In genomic region chr11:102226702-102227101, GRCh38 we compare ENCODE assay signal across 12 cellular contexts.
DNase-seq lines count a peak whose midpoint lies in the region; ATAC-seq, FAIRE-seq and TF ChIP-seq lines count a peak whose summit lies in the region.
"Had no signal": no experiment of that assay in that cellular context is flagged by ENCODE, and none has a peak within 500 bp of the region (broad histone marks: within the 10 kb centered on the region; RNA-seq: fewer than 3 reads in every experiment).

No MANE protein-coding gene starts in this region.

- H3K27ac ChIP-seq in endodermal cell (ENCODE audit: low read depth, low read length) = no peak overlapping the region
- peak overlapping the region; percentile 50 for H3K27ac ChIP-seq in neural progenitor cell
- no peak overlapping the region for H3K27ac ChIP-seq in gastrocnemius medialis
- H3K27ac ChIP-seq: ovary had no signal

- H3K27me3 ChIP-seq in endodermal cell (ENCODE audit: control insufficient read depth, insufficient read depth, low read length, poor library complexity, severe bottlenecking) (no peaks in the 10 kb centered on the region), neural progenitor cell (no peaks in the 10 kb centered on the region), gastrocnemius medialis (no peaks in the 10 kb centered on the region)
- H3K27me3 ChIP-seq: ovary had no signal

- no peaks in the 10 kb centered on the region for H3K27me3 Mint-ChIP-seq in endodermal cell (ENCODE audit: insufficient read depth)
- H3K27me3 Mint-ChIP-seq in neural progenitor cell (ENCODE audit: insufficient read depth, low read depth) = no peaks in the 10 kb centered on the region

- no peak for ATAC-seq in HG03457 (IDR thresholded peaks at IDR 0.05; ENCODE audit: unreplicated experiment)
- ATAC-seq in gastrocnemius medialis = no peak

- H3K9me3 Mint-ChIP-seq in endodermal cell (no peaks in the 10 kb centered on the region), neural progenitor cell (no peaks in the 10 kb centered on the region)
- H3K9me3 Mint-ChIP-seq: T-helper 2 cell treated with Interferon-gamma antibody and Interleukin-4, amounts not matched to agents 5 μg/mL and 100 μg/mL, for 36 hours had no signal

- intact Hi-C loops in gastrocnemius medialis (cut with DNase I; ENCODE audit: low total_unique reads) = no loop called here

- H3K4me1 Mint-ChIP-seq in endodermal cell (peaks cover 19% of the 10 kb centered on the region), neural progenitor cell (peaks cover 28% of the 10 kb centered on the region)

- H3K4me3 ChIP-seq in endodermal cell (ENCODE audit: low read length) = no peak overlapping the region
- H3K4me3 ChIP-seq in neural progenitor cell = no peak overlapping the region
- H3K4me3 ChIP-seq in gastrocnemius medialis = no peak overlapping the region
- H3K4me3 ChIP-seq: ovary had no signal

- DNase-seq in EH (ENCODE audit: low read depth) (peak; percentile 67), RCC 7860 (ENCODE audit: low spot score) (peak; percentile 51), endodermal cell (no peak), neural progenitor cell (ENCODE audit: low spot score) (no peak), GM19240 (ENCODE audit: insufficient read length, low spot score) (no peak), gastrocnemius medialis (no peak), NCI-H2107 (lab: John Stamatoyannopoulos, UW) (no peak)
- DNase-seq: KBM-7, NCI-H524 treated with DMSO at 0.1 percent for 48 hours, ovary had no signal

- FAIRE-seq in RCC 7860 (lab: Jason Lieb, UNC) = peak; percentile 75

- H3K4me2 ChIP-seq in neural progenitor cell = peak overlapping the region; percentile 29

- H3K4me3 Mint-ChIP-seq in endodermal cell = no peak overlapping the region
- no peak overlapping the region for H3K4me3 Mint-ChIP-seq in neural progenitor cell
- H3K4me3 Mint-ChIP-seq: T-helper 2 cell treated with Interferon-gamma antibody and Interleukin-4, amounts not matched to agents 5 μg/mL and 100 μg/mL, for 36 hours had no signal

- WGBS in endodermal cell (ENCODE audit: insufficient coverage in 1 of 2, insufficient read length in 1 of 2), 2 experiments = 79 to 89% methylated on average over 3 to 7 of the region's 7 CpGs

- H2AFZ ChIP-seq in neural progenitor cell (replicated peaks) = no peak overlapping the region

- H3K36me3 Mint-ChIP-seq in endodermal cell (ENCODE audit: low read depth) = peaks cover 72% of the 10 kb centered on the region
- H3K36me3 Mint-ChIP-seq in neural progenitor cell = peaks cover 50% of the 10 kb centered on the region

- H3K9ac ChIP-seq in endodermal cell (ENCODE audit: extremely low read depth, low read length, poor library complexity, severe bottlenecking) (no peak overlapping the region), neural progenitor cell (no peak overlapping the region)

- peaks cover 4% of the 10 kb centered on the region for H3K4me1 ChIP-seq in endodermal cell (ENCODE audit: control insufficient read depth, insufficient read depth, low read length)
- peaks cover 29% of the 10 kb centered on the region for H3K4me1 ChIP-seq in neural progenitor cell
- H3K4me1 ChIP-seq in gastrocnemius medialis = no peaks in the 10 kb centered on the region

- TF ChIP-seq CTCF in endodermal cell (conservative IDR thresholded peaks at IDR 0.05) = no peak
- no peak for TF ChIP-seq CTCF in neural progenitor cell (IDR thresholded peaks at IDR 0.05)
- no peak for TF ChIP-seq CTCF in gastrocnemius medialis (IDR thresholded peaks at IDR 0.05 in 4 of 5, conservative IDR thresholded peaks at IDR 0.05 in 1 of 5)

- H3K27ac Mint-ChIP-seq in endodermal cell (peak overlapping the region; percentile 83), neural progenitor cell (peak overlapping the region; percentile 85)
- H3K27ac Mint-ChIP-seq: T-helper 2 cell treated with Interferon-gamma antibody and Interleukin-4, amounts not matched to agents 5 μg/mL and 100 μg/mL, for 36 hours had no signal

- no peaks in the 10 kb centered on the region for H3K79me2 ChIP-seq in neural progenitor cell (ENCODE audit: low read depth)

- in situ Hi-C loops in gastrocnemius medialis (cut with MboI; ENCODE audit: low sequenced_read_pairs in 4 of 4) = no loop called here

- H3K9me3 ChIP-seq in endodermal cell (ENCODE audit: control insufficient read depth, low read length) (no peaks in the 10 kb centered on the region), neural progenitor cell (ENCODE audit: low read depth) (no peaks in the 10 kb centered on the region), gastrocnemius medialis (no peaks in the 10 kb centered on the region)
- H3K9me3 ChIP-seq: ovary had no signal

- no peaks in the 10 kb centered on the region for H3F3A ChIP-seq in neural progenitor cell (ENCODE audit: low read depth)

- peaks cover 15% of the 10 kb centered on the region for H4K20me1 ChIP-seq in neural progenitor cell (ENCODE audit: low read depth)

- H3K36me3 ChIP-seq in endodermal cell (ENCODE audit: control insufficient read depth, insufficient read depth, low read length) = peaks cover 85% of the 10 kb centered on the region
- no peaks in the 10 kb centered on the region for H3K36me3 ChIP-seq in neural progenitor cell
- peaks cover 0 to 15% of the 10 kb centered on the region in 2 donors for H3K36me3 ChIP-seq in gastrocnemius medialis
- H3K36me3 ChIP-seq: ovary had no signal

- TF ChIP-seq POLR2A in gastrocnemius medialis (IDR thresholded peaks at IDR 0.05) = no peak

Comparison
In these comparisons a context has a peak if more than half of its experiments do, and no peak if none do; other contexts are left out.
1. DNase-seq: peak in EH (single experiment) and RCC 7860 (single experiment); none in endodermal cell (single experiment), neural progenitor cell (single experiment), GM19240 (single experiment), gastrocnemius medialis (0 of 2) and NCI-H2107 (single experiment).